8 cellular contexts compared by ENCODE assay signal in genomic region chr6:37048851-37049734, GRCh38. TPM values are rescaled to one million over a fixed set of nuclear protein-coding genes. Genes with fewer than 3 reads are reported as not detected.
DNase-seq lines count a peak whose midpoint lies in the region; ATAC-seq and TF ChIP-seq lines count a peak whose summit lies in the region.

No MANE protein-coding gene starts in this region.

- no peaks in the 10 kb centered on the region for H3K36me3 Mint-ChIP-seq in endodermal cell (ENCODE audit: low read depth)

- H3K4me1 ChIP-seq in effector memory CD4-positive, alpha-beta T cell (ENCODE audit: control insufficient read depth, insufficient read depth, low read length, poor library complexity, severe bottlenecking) = peaks cover 60% of the 10 kb centered on the region
- no peaks in the 10 kb centered on the region for H3K4me1 ChIP-seq in prostate gland (replicated peaks)
- H3K4me1 ChIP-seq in endodermal cell (ENCODE audit: control insufficient read depth, insufficient read depth, low read length) = peaks cover 3% of the 10 kb centered on the region

- ATAC-seq in GM18909 (IDR thresholded peaks at IDR 0.05; ENCODE audit: poor library complexity, unreplicated experiment) = peak; percentile 64
- peak; percentile 54 for ATAC-seq in HG03442 (IDR thresholded peaks at IDR 0.05; ENCODE audit: unreplicated experiment)

- no peak for TF ChIP-seq POLR2A in prostate gland (IDR thresholded peaks at IDR 0.05)

- H3K27me3 ChIP-seq in effector memory CD4-positive, alpha-beta T cell (replicated peaks; ENCODE audit: control insufficient read depth, insufficient read depth, low read length, poor library complexity, severe bottlenecking) = no peaks in the 10 kb centered on the region
- H3K27me3 ChIP-seq in prostate gland (replicated peaks; ENCODE audit: insufficient read depth) = no peaks in the 10 kb centered on the region
- H3K27me3 ChIP-seq in endodermal cell (ENCODE audit: control insufficient read depth, insufficient read depth, low read length, poor library complexity, severe bottlenecking) = no peaks in the 10 kb centered on the region

- no peaks in the 10 kb centered on the region for H3K9me3 ChIP-seq in effector memory CD4-positive, alpha-beta T cell (ENCODE audit: control insufficient read depth, low read length)
- H3K9me3 ChIP-seq in prostate gland (no peaks in the 10 kb centered on the region), endodermal cell (ENCODE audit: control insufficient read depth, low read length) (no peaks in the 10 kb centered on the region)

- TF ChIP-seq CTCF in prostate gland (IDR thresholded peaks at IDR 0.05) (no peak), endodermal cell (conservative IDR thresholded peaks at IDR 0.05) (no peak)

- intact Hi-C loops in prostate gland (cut with DNase I) = no loop called here

- no peaks in the 10 kb centered on the region for H3K9me3 Mint-ChIP-seq in endodermal cell

- H3K4me3 Mint-ChIP-seq in endodermal cell = no peak overlapping the region

- H3K9ac ChIP-seq in endodermal cell (ENCODE audit: extremely low read depth, low read length, poor library complexity, severe bottlenecking) = no peak overlapping the region

- peak overlapping the region; percentile 79 for H3K27ac ChIP-seq in effector memory CD4-positive, alpha-beta T cell (ENCODE audit: insufficient read depth, low read length, poor library complexity, severe bottlenecking)
- H3K27ac ChIP-seq in prostate gland (no peak overlapping the region), endodermal cell (ENCODE audit: low read depth, low read length) (no peak overlapping the region)

- H3K4me3 ChIP-seq in effector memory CD4-positive, alpha-beta T cell (ENCODE audit: insufficient read depth, low read depth, low read length, poor library complexity, severe bottlenecking) = no peak overlapping the region
- no peak overlapping the region for H3K4me3 ChIP-seq in prostate gland
- H3K4me3 ChIP-seq in endodermal cell (ENCODE audit: low read length) = no peak overlapping the region

- H3K27me3 Mint-ChIP-seq in endodermal cell (ENCODE audit: insufficient read depth) = no peaks in the 10 kb centered on the region

- no peak overlapping the region for H3K27ac Mint-ChIP-seq in endodermal cell

- no peaks in the 10 kb centered on the region for H3K36me3 ChIP-seq in effector memory CD4-positive, alpha-beta T cell (ENCODE audit: control insufficient read depth, insufficient read depth, low read length)
- H3K36me3 ChIP-seq in prostate gland = no peaks in the 10 kb centered on the region
- H3K36me3 ChIP-seq in endodermal cell (ENCODE audit: control insufficient read depth, insufficient read depth, low read length) = no peaks in the 10 kb centered on the region

- WGBS in prostate gland = 71% methylated on average over 17 of the region's 17 CpGs
- 88 to 92% methylated on average over 11 to 17 of the region's 17 CpGs for WGBS in endodermal cell (ENCODE audit: insufficient coverage in 1 of 2, insufficient read length in 1 of 2), 2 experiments

- DNase-seq in activated CD4-positive, alpha-beta T cell treated with anti-CD3 and anti-CD28 coated beads, Interleukin-2, amount 50 U/mL, for 24 hours (ENCODE audit: low read depth in 1 of 2, low spot score in 1 of 2) = peak; percentile 26 to 72
- DNase-seq in effector memory CD4-positive, alpha-beta T cell = peak; percentile 45 to 72 (median 53)
- DNase-seq in prostate gland (ENCODE audit: low spot score) = peak; percentile 20
- DNase-seq in DMS114 treated with DMSO at 0.1 percent for 48 hours (lab: John Stamatoyannopoulos, UW; ENCODE audit: unreplicated experiment) = no peak
- DNase-seq in foreskin melanocyte = no peak
- no peak for DNase-seq in endodermal cell

- H3K4me1 Mint-ChIP-seq in endodermal cell = peaks cover 4% of the 10 kb centered on the region

RNA-seq across cellular contexts. Expression of gene FGD2, which starts 43.6 kb away (rescaled TPM):
- 10 to 100 TPM in 1 of 2 donors, 1 to 10 TPM in 1; 3.4 to 17.9 TPM for total RNA-seq in prostate gland
- not detected for total RNA-seq in endodermal cell
- polyA plus RNA-seq in endodermal cell (2013, experiment 1 of 2) = not detected
- not detected for polyA plus RNA-seq in endodermal cell (2013, experiment 2 of 2)

Comparison
In these comparisons a context has a peak if more than half of its experiments do, and no peak if none do; other contexts are left out.
1. DNase-seq: peak in activated CD4-positive, alpha-beta T cell treated with anti-CD3 and anti-CD28 coated beads, Interleukin-2, amount 50 U/mL, for 24 hours (2 of 2), effector memory CD4-positive, alpha-beta T cell (3 of 3) and prostate gland (single experiment); none in DMS114 treated with DMSO at 0.1 percent for 48 hours (single experiment), foreskin melanocyte (single experiment) and endodermal cell (single experiment).
2. RNA of gene FGD2, which starts 43.6 kb away (total RNA-seq): 3.4 to 17.9 TPM in prostate gland; not detected in endodermal cell; every median in the first group is over 4 times any median in the second.